In the genomic region with DNA sequence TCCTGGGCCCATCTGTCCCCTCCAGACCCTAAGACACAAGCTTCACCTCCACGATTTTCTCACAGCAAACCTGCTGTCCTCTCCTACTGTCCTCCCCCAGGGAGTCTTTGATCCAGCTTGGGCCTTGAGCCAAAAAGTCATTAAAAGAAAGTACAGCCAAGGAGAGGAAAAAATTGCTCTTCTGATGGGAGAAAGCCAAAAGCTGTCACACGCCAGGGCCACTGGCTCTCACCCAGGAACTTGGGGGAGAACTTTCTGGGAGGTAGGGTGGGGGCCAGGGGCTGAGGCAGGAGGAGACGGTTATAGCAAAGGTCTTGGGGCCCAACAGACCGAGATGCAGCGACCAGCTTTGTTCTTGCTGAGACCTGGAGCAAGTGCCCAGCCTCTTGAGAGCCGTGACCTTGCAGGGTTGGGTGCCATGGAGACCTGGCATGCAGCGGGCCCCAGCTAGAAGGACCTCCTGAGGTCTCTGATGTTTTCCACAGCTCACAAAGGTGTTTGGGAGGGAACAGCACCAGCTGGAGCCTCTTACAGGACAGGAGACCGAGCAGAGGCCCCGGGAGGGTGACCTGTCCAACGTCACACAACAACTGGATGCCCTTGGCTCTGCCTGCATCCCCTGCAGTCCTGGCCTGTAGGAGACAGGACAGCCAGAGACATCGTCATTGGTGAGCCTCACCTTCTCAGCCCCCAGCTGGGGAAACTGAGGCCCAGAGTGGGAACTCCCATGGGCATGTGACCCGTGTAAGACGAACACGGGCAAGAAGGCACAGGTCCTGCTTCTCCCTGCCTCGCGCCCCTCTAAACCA, we compare ENCODE assay signal across 13 cellular contexts.
DNase-seq lines count a peak whose midpoint lies in the region; ATAC-seq and TF ChIP-seq lines count a peak whose summit lies in the region.
"Had no signal": no experiment of that assay in that cellular context is flagged by ENCODE, and none has a peak within 500 bp of the region (broad histone marks: within the 10 kb centered on the region; RNA-seq: fewer than 3 reads in every experiment).

No MANE protein-coding gene starts in this region.

- H3K9me3 Mint-ChIP-seq in brain: peaks cover 0 to 18% (median 5%) of the 10 kb centered on the region in 5 experiments

- intact Hi-C loops in Right ventricle myocardium superior (cut with DNase I) (no loop called here), left cardiac atrium (cut with DNase I) (no loop called here), colonic mucosa (cut with DNase I) (no loop called here)

- peak; percentile 15 for DNase-seq in Right ventricle myocardium superior
- no peak for DNase-seq in left cardiac atrium
- peak; percentile 70 for DNase-seq in midbrain (lab: John Stamatoyannopoulos, UW)
- DNase-seq in colonic mucosa: no peak
- no peak for DNase-seq in stimulated activated CD4-positive, alpha-beta T cell treated with anti-CD3 and anti-CD28 coated beads, Interleukin-1b, Interleukin-23, amount 100 ng/mL, for 48 hours
- no peak for DNase-seq in stimulated activated CD4-positive, alpha-beta T cell treated with anti-CD3 and anti-CD28 coated beads, Interleukin-12 subunit alpha, Interleukin-12 subunit beta, amount 100 ng/mL, for 4 hours
- DNase-seq: activated gamma-delta T cell treated with Interleukin-2 at 50 U/mL for 16 hours; BE2C; effector CD8-positive, alpha-beta T cell; stimulated activated CD4-positive, alpha-beta T cell treated with anti-CD3 and anti-CD28 coated beads, Interleukin-2, amount 100 ng/mL, for 48 hours had no signal

- H3K27me3 ChIP-seq in colonic mucosa: no peaks in the 10 kb centered on the region
- H3K27me3 ChIP-seq: BE2C had no signal

- peak; percentile 14 for ATAC-seq in Right ventricle myocardium superior (ENCODE audit: poor library complexity)
- no peak for ATAC-seq in left cardiac atrium
- no peak for ATAC-seq in GM21390 (IDR thresholded peaks at IDR 0.05; ENCODE audit: unreplicated experiment)

- peaks cover 25% of the 10 kb centered on the region for H3K4me1 ChIP-seq in colonic mucosa

- TF ChIP-seq CTCF in brain (conservative IDR thresholded peaks at IDR 0.05): no peak
- no peak for TF ChIP-seq CTCF in colonic mucosa (IDR thresholded peaks at IDR 0.05)

- no peak overlapping the region for H3K4me3 ChIP-seq in colonic mucosa

- H3K36me3 ChIP-seq in colonic mucosa: no peaks in the 10 kb centered on the region
- H3K36me3 ChIP-seq: BE2C had no signal

- H3K4me1 Mint-ChIP-seq in brain: peaks cover 57% of the 10 kb centered on the region

- no peak overlapping the region for H3K27ac ChIP-seq in colonic mucosa
- H3K27ac ChIP-seq: RWPE1 had no signal

- peak overlapping the region; percentile 74 to 94 (median 90) for H3K27ac Mint-ChIP-seq in brain

- H3K27me3 Mint-ChIP-seq in brain: peaks cover 9% of the 10 kb centered on the region

- no peak overlapping the region for H3K9ac ChIP-seq in colonic mucosa (ENCODE audit: low read depth in 2 of 2, low read length in 2 of 2)

- no peaks in the 10 kb centered on the region for H3K36me3 Mint-ChIP-seq in brain

- H3K4me3 Mint-ChIP-seq in brain: peak overlapping the region in 1 of 5 experiments; percentile 7

- H3K9me3 ChIP-seq in colonic mucosa: no peaks in the 10 kb centered on the region
- H3K9me3 ChIP-seq: BE2C had no signal

Comparison
In these comparisons a context has a peak if more than half of its experiments do, and no peak if none do; other contexts are left out.
1. DNase-seq: peak in Right ventricle myocardium superior (single experiment) and midbrain (single experiment); none in left cardiac atrium (single experiment), colonic mucosa (single experiment), stimulated activated CD4-positive, alpha-beta T cell treated with anti-CD3 and anti-CD28 coated beads, Interleukin-1b, Interleukin-23, amount 100 ng/mL, for 48 hours (single experiment) and stimulated activated CD4-positive, alpha-beta T cell treated with anti-CD3 and anti-CD28 coated beads, Interleukin-12 subunit alpha, Interleukin-12 subunit beta, amount 100 ng/mL, for 4 hours (single experiment).